9 cellular contexts compared by ENCODE assay signal in genomic region chr16:53913082-53913870, GRCh38.
A peak's percentile ranks its signal among the peaks of the same experiment; 100 is the strongest.
DNase-seq lines count a peak whose midpoint lies in the region; ATAC-seq and TF ChIP-seq lines count a peak whose summit lies in the region.
"Had no signal": no experiment of that assay in that cellular context is flagged by ENCODE, and none has a peak within 500 bp of the region (broad histone marks: within the 10 kb centered on the region; RNA-seq: fewer than 3 reads in every experiment).

No MANE protein-coding gene starts in this region.

- H3K9me3 Mint-ChIP-seq in nephron progenitor cell = no peaks in the 10 kb centered on the region
- H3K9me3 Mint-ChIP-seq: naive B cell, type B pancreatic cell had no signal

- H2AFZ ChIP-seq in PC-3 (ENCODE audit: low read length) = no peak overlapping the region

- H3K4me1 Mint-ChIP-seq in nephron progenitor cell = peaks cover 18% of the 10 kb centered on the region

- in situ Hi-C loops in G401 (cut with HindIII; ENCODE audit: low sequenced_read_pairs) = no loop called here
- in situ Hi-C loops in GM13976 (cut with MboI; ENCODE audit: low sequenced_read_pairs, unreplicated experiment) = no loop called here

- H4K20me1 ChIP-seq in PC-3 (ENCODE audit: low read length) = no peaks in the 10 kb centered on the region

- H3K9me2 ChIP-seq in PC-3 (replicated peaks; ENCODE audit: low read length) = no peaks in the 10 kb centered on the region

- no peaks in the 10 kb centered on the region for H3F3A ChIP-seq in PC-3 (ENCODE audit: low read length, unreplicated experiment)

- peak; percentile 76 for DNase-seq in GM03348 (ENCODE audit: low spot score)
- DNase-seq in PC-3 = peak; percentile 35
- DNase-seq in sciatic nerve (ENCODE audit: low spot score) = no peak
- DNase-seq in G401 (ENCODE audit: low spot score) = no peak
- DNase-seq in nephron progenitor cell = no peak
- no peak for DNase-seq in GM13976 (ENCODE audit: low spot score)
- DNase-seq: naive B cell had no signal

- no peak overlapping the region for H3K4me3 Mint-ChIP-seq in nephron progenitor cell
- H3K4me3 Mint-ChIP-seq: naive B cell, type B pancreatic cell had no signal

- no peak overlapping the region for H3K9ac ChIP-seq in PC-3 (ENCODE audit: low read length)

- POLR2A ChIA-PET in PC-3 (lab: Charles Lee; ENCODE audit: unreplicated experiment) = no interaction called here

- no peak overlapping the region for H3K4me2 ChIP-seq in PC-3 (ENCODE audit: low read length)

- no peaks in the 10 kb centered on the region for H3K36me3 ChIP-seq in PC-3 (ENCODE audit: low read depth, low read length)

- H3K27me3 Mint-ChIP-seq in nephron progenitor cell (ENCODE audit: low read depth, poor library complexity) = peaks cover 5% of the 10 kb centered on the region
- H3K27me3 Mint-ChIP-seq: naive B cell, type B pancreatic cell had no signal

- no peaks in the 10 kb centered on the region for H3K27me3 ChIP-seq in PC-3 (ENCODE audit: low read length)

- H3K4me3 ChIP-seq in PC-3 (ENCODE audit: low read length) = no peak overlapping the region

- intact Hi-C loops in PC-3 (cut with micrococcal nuclease) (no loop called here), sciatic nerve (cut with DNase I) (no loop called here)

- H3K4me1 ChIP-seq in PC-3 (ENCODE audit: insufficient read depth, low read length) = no peaks in the 10 kb centered on the region

- TF ChIP-seq CTCF in PC-3 (conservative IDR thresholded peaks at IDR 0.05; ENCODE audit: low read depth, low read length) = no peak
- no peak for TF ChIP-seq CTCF in nephron progenitor cell (IDR thresholded peaks at IDR 0.05)
- TF ChIP-seq CTCF in GM13976 (IDR thresholded peaks at IDR 0.05; ENCODE audit: borderline replicate concordance, control extremely low read depth, extremely low read depth, insufficient read depth, missing control alignments) = no peak

- no peaks in the 10 kb centered on the region for H3K79me2 ChIP-seq in PC-3 (ENCODE audit: low read length)

- CTCF ChIA-PET in PC-3 (lab: Charles Lee) = no interaction called here

- no TSS peak for BruUV-seq in PC-3 (replicated peaks; lab: Mats Ljungman, UMichigan)

- H3K27ac Mint-ChIP-seq in nephron progenitor cell = no peak overlapping the region
- H3K27ac Mint-ChIP-seq: type B pancreatic cell had no signal

- no peaks in the 10 kb centered on the region for H3K36me3 Mint-ChIP-seq in nephron progenitor cell (ENCODE audit: low read depth)
- H3K36me3 Mint-ChIP-seq: type B pancreatic cell had no signal

- H3K9me3 ChIP-seq in PC-3 (ENCODE audit: low read length) = no peaks in the 10 kb centered on the region

- H3K27ac ChIP-seq in PC-3 (ENCODE audit: low read length) = no peak overlapping the region

- ATAC-seq in PC-3 = no peak
- ATAC-seq in esophagus mucosa = peak; percentile 66
- peak; percentile 80 for ATAC-seq in sciatic nerve

Comparison
In these comparisons a context has a peak if more than half of its experiments do, and no peak if none do; other contexts are left out.
1. DNase-seq: peak in GM03348 (single experiment) and PC-3 (single experiment); none in sciatic nerve (single experiment), G401 (single experiment), nephron progenitor cell (single experiment) and GM13976 (single experiment).